In genomic region chr12:56449622-56449984, GRCh38 we compare ENCODE assay signal across 8 cellular contexts. TPM values are rescaled to one million over a fixed set of nuclear protein-coding genes. Genes with fewer than 3 reads are reported as not detected.
DNase-seq lines count a peak whose midpoint lies in the region; FAIRE-seq and TF ChIP-seq lines count a peak whose summit lies in the region.

No MANE protein-coding gene starts in this region.

- no peak overlapping the region for H4K91ac ChIP-seq in H1 (replicated peaks; ENCODE audit: insufficient read length, low read length)

- H4K20me1 ChIP-seq in H1 (replicated peaks in 1 of 2; ENCODE audit: control insufficient read depth in 1 of 2, insufficient read depth in 2 of 2, low read length in 2 of 2) = no peaks in the 10 kb centered on the region

- peaks cover 0 to 19% of the 10 kb centered on the region in 2 experiments; a peak in 3 of 4 replicates for H3K79me2 ChIP-seq in H1 (ENCODE audit: control insufficient read depth in 1 of 2, insufficient read depth in 2 of 2, low read length in 2 of 2)

- H3K4me3 ChIP-seq in CD8-positive, alpha-beta memory T cell (ENCODE audit: low read length) = peak overlapping the region; percentile 92
- peak overlapping the region; percentile 52 to 90 (median 70); a peak in 6 of 8 replicates for H3K4me3 ChIP-seq in H1 (ENCODE audit: extremely low read depth in 1 of 4, insufficient read depth in 2 of 4, low read depth in 3 of 4, low read length in 4 of 4)
- H3K4me3 ChIP-seq in neutrophil (ENCODE audit: low read depth in 1 of 2, low read length in 1 of 2) = peak overlapping the region; percentile 63 to 99

- no peaks in the 10 kb centered on the region; the same call in 1 of the 2 replicates for H3K23me2 ChIP-seq in H1 (ENCODE audit: low read depth, low read length)

- no peak overlapping the region for H2AK5ac ChIP-seq in H1 (ENCODE audit: low read depth, low read length)

- peaks cover 14 to 16% (median 16%) of the 10 kb centered on the region in 3 donors for H3K4me1 Mint-ChIP-seq in CD8-positive, alpha-beta memory T cell

- no peaks in the 10 kb centered on the region for H3K9me3 ChIP-seq in CD8-positive, alpha-beta memory T cell (ENCODE audit: low read length)
- H3K9me3 ChIP-seq in H1 (ENCODE audit: insufficient read depth in 2 of 2, low read depth in 1 of 2, low read length in 1 of 2) = peaks cover 2 to 3% of the 10 kb centered on the region in 2 experiments; a peak in 2 of 4 replicates
- no peaks in the 10 kb centered on the region for H3K9me3 ChIP-seq in neutrophil

- H2BK15ac ChIP-seq in H1 (ENCODE audit: low read length) = no peak overlapping the region

- no peak overlapping the region for H2BK20ac ChIP-seq in H1 (ENCODE audit: low read length)

- no peak overlapping the region for H2BK5ac ChIP-seq in H1 (ENCODE audit: low read depth, low read length)

- no peaks in the 10 kb centered on the region for H3K9me3 Mint-ChIP-seq in CD8-positive, alpha-beta memory T cell

- H3K23ac ChIP-seq in H1 (ENCODE audit: insufficient read length) = no peak overlapping the region

- H3K36me3 Mint-ChIP-seq in CD8-positive, alpha-beta memory T cell = peaks cover 0 to 4% (median 3%) of the 10 kb centered on the region in 3 donors

- POLR2A ChIA-PET in CD8-positive, alpha-beta memory T cell (lab: Charles Lee) = interaction anchor here (0.5 to 1.9 kb wide), 13 partner anchors 9 to 1273 kb away, joined by 3 to 9 read pairs (median 4); partner anchors contain the start of genes COQ10A, IL23A, ORMDL2 and PAN2
- POLR2A ChIA-PET in H1 (lab: Charles Lee; ENCODE audit: partially characterized antibody) = interaction anchor here (0.8 to 7.3 kb wide), 19 partner anchors 12 to 294 kb away, joined by 3 to 74 read pairs (median 4); partner anchors contain the start of genes CNPY2, CS, PAN2 and SPRYD4

- TF ChIP-seq EP300 in H1 (IDR thresholded peaks at IDR 0.05; ENCODE audit: borderline replicate concordance in 1 of 2, low read depth in 2 of 2, low read length in 2 of 2) = no peak

- peaks cover 8% of the 10 kb centered on the region for H3K4me1 ChIP-seq in CD8-positive, alpha-beta memory T cell (ENCODE audit: insufficient read depth, low read length)
- H3K4me1 ChIP-seq in H1 (replicated peaks in 1 of 4; ENCODE audit: control insufficient read depth in 3 of 4, insufficient read depth in 4 of 4, low read length in 3 of 4) (peaks cover 3 to 6% (median 5%) of the 10 kb centered on the region in 4 experiments; a peak in 5 of 7 replicates), neutrophil (ENCODE audit: control insufficient read depth in 1 of 2, insufficient read depth in 1 of 2, low read depth in 1 of 2, low read length in 1 of 2) (peaks cover 6 to 21% of the 10 kb centered on the region in 2 experiments)

- no peak for TF ChIP-seq RAD21 in H1 (IDR thresholded peaks at IDR 0.05 in 1 of 2, conservative IDR thresholded peaks at IDR 0.05 in 1 of 2; ENCODE audit: low read depth in 2 of 2, low read length in 2 of 2)

- no peak for DNase-seq in CD8-positive, alpha-beta memory T cell
- DNase-seq in NCI-H82 (lab: John Stamatoyannopoulos, UW) (peak; percentile 67), H1 (ENCODE audit: low read depth in 1 of 2, low spot score in 2 of 2) (no peak), NCI-H1092 (lab: John Stamatoyannopoulos, UW) (no peak), LoVo (ENCODE audit: low spot score) (no peak), NCI-H774 (lab: John Stamatoyannopoulos, UW) (no peak), OCI-M1 (lab: John Stamatoyannopoulos, UW) (no peak)

- H3K4me3 Mint-ChIP-seq in CD8-positive, alpha-beta memory T cell = peak overlapping the region; percentile 91 to 96 (median 93)

- no peak for FAIRE-seq in H1 (lab: Jason Lieb, UNC)

- no peak for TF ChIP-seq POLR2A in H1 (IDR thresholded peaks at IDR 0.05; ENCODE audit: control extremely low read depth in 1 of 2, low read depth in 2 of 2, low read length in 2 of 2)

- H3K4me2 ChIP-seq in H1 (ENCODE audit: insufficient read depth in 1 of 2, low read depth in 2 of 2, low read length in 2 of 2) = peak overlapping the region; percentile 62 to 88

- H3K79me1 ChIP-seq in H1 (ENCODE audit: low read depth, low read length) = no peaks in the 10 kb centered on the region

- H3K56ac ChIP-seq in H1 (replicated peaks; ENCODE audit: insufficient read length, low read depth, low read length) = no peak overlapping the region

- peak overlapping the region; percentile 60 to 98 (median 95) for H3K27ac Mint-ChIP-seq in CD8-positive, alpha-beta memory T cell

- no peak overlapping the region; the same call in 1 of the 2 replicates for H2BK12ac ChIP-seq in H1 (ENCODE audit: low read depth, low read length)

- no peak overlapping the region for H3K4ac ChIP-seq in H1 (replicated peaks; ENCODE audit: insufficient read length, low read depth, low read length)

- TF ChIP-seq CTCF in H1 (IDR thresholded peaks at IDR 0.05; ENCODE audit: control extremely low read depth in 1 of 3, insufficient read depth in 1 of 3, low read depth in 1 of 3, low read length in 3 of 3) = no peak
- no peak for TF ChIP-seq CTCF in neutrophil (IDR thresholded peaks at IDR 0.05)

- H3K27me3 Mint-ChIP-seq in CD8-positive, alpha-beta memory T cell = no peaks in the 10 kb centered on the region

- H2BK120ac ChIP-seq in H1 (replicated peaks; ENCODE audit: low read depth, low read length) = no peak overlapping the region

- H3K27ac ChIP-seq in CD8-positive, alpha-beta memory T cell (ENCODE audit: low read depth, low read length) = peak overlapping the region; percentile 66
- H3K27ac ChIP-seq in H1 (ENCODE audit: low read depth, low read length) (peak overlapping the region; percentile 93; the same call in 1 of the 2 replicates), neutrophil (peak overlapping the region; percentile 79)

- peak overlapping the region; percentile 46 for H4K5ac ChIP-seq in H1 (ENCODE audit: insufficient read length, low read depth, low read length)

- no peaks in the 10 kb centered on the region for H3K36me3 ChIP-seq in CD8-positive, alpha-beta memory T cell (ENCODE audit: insufficient read depth, low read length)
- H3K36me3 ChIP-seq in H1 (ENCODE audit: control insufficient read depth in 2 of 4, insufficient read depth in 4 of 4, low read length in 3 of 4) (peaks cover 0 to 3% (median 0%) of the 10 kb centered on the region in 4 experiments; a peak in 1 of 8 replicates), neutrophil (no peaks in the 10 kb centered on the region)

- H3K9ac ChIP-seq in H1 (replicated peaks in 1 of 4; ENCODE audit: extremely low read depth in 1 of 4, low read depth in 3 of 4, low read length in 3 of 4) = peak overlapping the region in 2 of 4 experiments; percentile 29 to 85; a peak in 3 of 7 replicates

- 42% methylated on average over 5 of the region's 5 CpGs; no CpG with 5 or more reads in 1 of the 2 experiments for WGBS in H1 (ENCODE audit: extremely low coverage in 1 of 2, insufficient coverage in 1 of 2, insufficient read length in 1 of 2, insufficient replicate concordance in 2 of 2, low coverage in 1 of 2, low lambda C conversion rate in 2 of 2, missing lambda C conversion rate in 1 of 2), 2 experiments

- H4K8ac ChIP-seq in H1 (ENCODE audit: extremely low read depth, insufficient read depth, low read length) = no peak overlapping the region

- H3K27me3 ChIP-seq in CD8-positive, alpha-beta memory T cell (ENCODE audit: insufficient read depth, low read length, poor library complexity, severe bottlenecking) = no peaks in the 10 kb centered on the region
- H3K27me3 ChIP-seq in H1 (replicated peaks in 1 of 4; ENCODE audit: control insufficient read depth in 3 of 4, extremely low read depth in 1 of 4, insufficient read depth in 3 of 4, low read length in 3 of 4) = no peaks in the 10 kb centered on the region
- no peaks in the 10 kb centered on the region for H3K27me3 ChIP-seq in neutrophil

- no peak overlapping the region for H3K14ac ChIP-seq in H1 (ENCODE audit: insufficient read length)

- no peak overlapping the region for H3K18ac ChIP-seq in H1 (ENCODE audit: extremely low read depth, low read length)

- no peak overlapping the region for H2AFZ ChIP-seq in H1 (ENCODE audit: low read length)

- CTCF ChIA-PET in CD8-positive, alpha-beta memory T cell (lab: Charles Lee) = interaction anchor here (1.0 to 4.6 kb wide), 8 partner anchors 12 to 331 kb away, joined by 3 to 27 read pairs (median 4); partner anchors contain the start of genes CNPY2 and SMARCC2
- CTCF ChIA-PET in H1 (lab: Charles Lee; ENCODE audit: partially characterized antibody) = interaction anchor here (0.7 to 12.4 kb wide), 10 partner anchors 11 to 141 kb away, joined by 3 to 124 read pairs (median 3); partner anchors contain the start of gene CNPY2

RNA-seq across cellular contexts. Expression of gene TIMELESS, which starts 0.4 kb away (rescaled TPM):
- total RNA-seq in CD8-positive, alpha-beta memory T cell = 10 to 100 TPM; 61.9 to 64.1 TPM
- 3.9 TPM for polyA plus RNA-seq in CD8-positive, alpha-beta memory T cell
- total RNA-seq in H1 (2021; fragmentation: NEBNext Ultra II Directional; extraction: Animal tissue kit (Norgen Biotek cat#: 25700)) = 86.7 and 88.7 TPM in 2 replicates
- polyA plus RNA-seq in H1 (2011; rRNA removed) = 17.1 and 19.9 TPM in 2 replicates
- 21.8 TPM for polyA plus RNA-seq in H1 (2011; cell fraction: cytosol; rRNA removed)
- polyA plus RNA-seq in H1 (2011; cell fraction: nucleus; rRNA removed) = 52.0 TPM
- 77.7 to 86.4 TPM (median 79.8 TPM) in 4 replicates for polyA plus RNA-seq in H1 (2012, experiment 1 of 2)
- polyA plus RNA-seq in H1 (2012, experiment 2 of 2) = 27.5 TPM
- polyA plus RNA-seq in H1 (2013, experiment 1 of 2) = 40.2 TPM
- 39.6 TPM for polyA plus RNA-seq in H1 (2013, experiment 2 of 2)
- polyA minus RNA-seq in H1 (2011; rRNA and poly(A)+ RNA removed) = 23.3 and 29.1 TPM in 2 replicates
- polyA minus RNA-seq in H1 (2011; cell fraction: cytosol; rRNA and poly(A)+ RNA removed) = 23.2 TPM
- polyA minus RNA-seq in H1 (2011; cell fraction: nucleus; rRNA and poly(A)+ RNA removed) = 29.4 TPM

RNA-seq across cellular contexts. Expression of gene MIP, which starts 4.9 kb away (rescaled TPM):
- total RNA-seq in CD8-positive, alpha-beta memory T cell = not detected
- 0.07 TPM for polyA plus RNA-seq in CD8-positive, alpha-beta memory T cell
- total RNA-seq in H1 (2021; fragmentation: NEBNext Ultra II Directional; extraction: Animal tissue kit (Norgen Biotek cat#: 25700)) = 0.19 TPM in 1 of 2 replicates, not detected in the other
- 0.05 and 0.13 TPM in 2 replicates for polyA plus RNA-seq in H1 (2011; rRNA removed)
- polyA plus RNA-seq in H1 (2011; cell fraction: cytosol; rRNA removed) = not detected
- polyA plus RNA-seq in H1 (2011; cell fraction: nucleus; rRNA removed) = 0.13 TPM
- not detected in 4 replicates for polyA plus RNA-seq in H1 (2012, experiment 1 of 2)
- not detected for polyA plus RNA-seq in H1 (2012, experiment 2 of 2)
- polyA plus RNA-seq in H1 (2013, experiment 1 of 2) = not detected
- not detected for polyA plus RNA-seq in H1 (2013, experiment 2 of 2)
- polyA minus RNA-seq in H1 (2011; rRNA and poly(A)+ RNA removed) = 0.12 TPM in 1 of 2 replicates, not detected in the other
- polyA minus RNA-seq in H1 (2011; cell fraction: cytosol; rRNA and poly(A)+ RNA removed) = not detected
- 0.30 TPM for polyA minus RNA-seq in H1 (2011; cell fraction: nucleus; rRNA and poly(A)+ RNA removed)

RNA-seq across cellular contexts. Expression of gene SPRYD4, which starts 18.8 kb away (rescaled TPM):
- 1 to 10 TPM; 3.7 to 3.9 TPM for total RNA-seq in CD8-positive, alpha-beta memory T cell
- 1.1 TPM for polyA plus RNA-seq in CD8-positive, alpha-beta memory T cell
- total RNA-seq in H1 (2021; fragmentation: NEBNext Ultra II Directional; extraction: Animal tissue kit (Norgen Biotek cat#: 25700)) = 4.0 and 4.3 TPM in 2 replicates
- polyA plus RNA-seq in H1 (2011; rRNA removed) = 4.9 and 5.3 TPM in 2 replicates
- 5.6 TPM for polyA plus RNA-seq in H1 (2011; cell fraction: cytosol; rRNA removed)
- polyA plus RNA-seq in H1 (2011; cell fraction: nucleus; rRNA removed) = 4.6 TPM
- 3.5 to 4.1 TPM (median 3.8 TPM) in 4 replicates for polyA plus RNA-seq in H1 (2012, experiment 1 of 2)
- polyA plus RNA-seq in H1 (2012, experiment 2 of 2) = 4.2 TPM
- polyA plus RNA-seq in H1 (2013, experiment 1 of 2) = 2.6 TPM
- polyA plus RNA-seq in H1 (2013, experiment 2 of 2) = 2.4 TPM
- 6.5 and 8.8 TPM in 2 replicates for polyA minus RNA-seq in H1 (2011; rRNA and poly(A)+ RNA removed)
- polyA minus RNA-seq in H1 (2011; cell fraction: cytosol; rRNA and poly(A)+ RNA removed) = 3.0 TPM
- polyA minus RNA-seq in H1 (2011; cell fraction: nucleus; rRNA and poly(A)+ RNA removed) = 10.6 TPM

RNA-seq across cellular contexts. Expression of gene GLS2, which starts 38.4 kb away (rescaled TPM):
- total RNA-seq in CD8-positive, alpha-beta memory T cell = 1 to 10 TPM; 2.3 to 2.5 TPM
- polyA plus RNA-seq in CD8-positive, alpha-beta memory T cell = 3.2 TPM
- 14.5 and 16.9 TPM in 2 replicates for total RNA-seq in H1 (2021; fragmentation: NEBNext Ultra II Directional; extraction: Animal tissue kit (Norgen Biotek cat#: 25700))
- 20.1 and 22.5 TPM in 2 replicates for polyA plus RNA-seq in H1 (2011; rRNA removed)
- polyA plus RNA-seq in H1 (2011; cell fraction: cytosol; rRNA removed) = 22.8 TPM
- 43.9 TPM for polyA plus RNA-seq in H1 (2011; cell fraction: nucleus; rRNA removed)
- polyA plus RNA-seq in H1 (2012, experiment 1 of 2) = 11.5 to 20.7 TPM (median 17.3 TPM) in 4 replicates
- polyA plus RNA-seq in H1 (2012, experiment 2 of 2) = 11.9 TPM
- 9.7 TPM for polyA plus RNA-seq in H1 (2013, experiment 1 of 2)
- 9.1 TPM for polyA plus RNA-seq in H1 (2013, experiment 2 of 2)
- polyA minus RNA-seq in H1 (2011; rRNA and poly(A)+ RNA removed) = 27.0 and 36.7 TPM in 2 replicates
- polyA minus RNA-seq in H1 (2011; cell fraction: cytosol; rRNA and poly(A)+ RNA removed) = 10.5 TPM
- polyA minus RNA-seq in H1 (2011; cell fraction: nucleus; rRNA and poly(A)+ RNA removed) = 14.9 TPM
